ENCODE assay signal across 17 cellular contexts in the genomic region with DNA sequence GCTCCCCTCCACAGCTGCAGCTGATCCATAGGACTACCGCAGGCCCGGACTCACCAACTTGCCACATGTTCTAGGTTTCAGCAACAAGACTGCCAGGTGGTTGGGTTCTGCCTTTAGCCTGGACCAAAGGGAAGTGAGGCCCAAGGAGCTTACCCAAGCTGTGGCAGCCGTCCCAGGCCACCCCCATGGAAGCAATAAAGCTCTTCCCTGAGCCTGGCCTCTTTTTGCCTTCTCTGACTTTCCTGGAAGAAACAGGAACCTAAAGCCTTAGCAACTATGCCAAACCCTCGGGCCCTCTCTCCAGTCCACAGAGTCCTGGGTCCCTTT. TPM values are rescaled to one million over a fixed set of nuclear protein-coding genes. Genes with fewer than 3 reads are reported as not detected.
DNase-seq lines count a peak whose midpoint lies in the region; ATAC-seq, FAIRE-seq and TF ChIP-seq lines count a peak whose summit lies in the region.
"Had no signal": no experiment of that assay in that cellular context is flagged by ENCODE, and none has a peak within 500 bp of the region (broad histone marks: within the 10 kb centered on the region; RNA-seq: fewer than 3 reads in every experiment).

No MANE protein-coding gene starts in this region.

- H3K27ac Mint-ChIP-seq in progenitor cell of endocrine pancreas = no peak overlapping the region

- peak overlapping the region; percentile 1 to 92; a peak in 4 of 6 replicates for H3K27ac ChIP-seq in A549
- 0 out of 2 replicates have a peak overlapping the region, but pooled peaks have one; percentile 4 for H3K27ac ChIP-seq in HL-60 (replicated peaks)
- H3K27ac ChIP-seq in epithelial cell of prostate = peak overlapping the region; percentile 98
- H3K27ac ChIP-seq: C4-2B had no signal

- H3K4me3 ChIP-seq in A549 (no peak overlapping the region), HL-60 (replicated peaks; ENCODE audit: insufficient read depth, low read length) (no peak overlapping the region)
- H3K4me3 ChIP-seq: MG63 had no signal

- ATAC-seq in A549 (no peak), HG02840 (IDR thresholded peaks at IDR 0.05; ENCODE audit: low FRiP score, unreplicated experiment) (no peak)
- ATAC-seq: PC-3, Right ventricle myocardium inferior had no signal

- POLR2A ChIA-PET in A549 (lab: Yijun Ruan, JAX) = no interaction called here

- H3K36me3 Mint-ChIP-seq in progenitor cell of endocrine pancreas (ENCODE audit: insufficient read depth) = no peaks in the 10 kb centered on the region

- no peak for TF ChIP-seq RAD21 in A549 (conservative IDR thresholded peaks at IDR 0.05 in 1 of 2, IDR thresholded peaks at IDR 0.05 in 1 of 2)

- H3K4me1 Mint-ChIP-seq in progenitor cell of endocrine pancreas (ENCODE audit: low read depth) = peaks cover 6% of the 10 kb centered on the region

- peaks cover 46% of the 10 kb centered on the region for H3K4me1 ChIP-seq in A549

- no peak for TF ChIP-seq POLR2A in A549 (IDR thresholded peaks at IDR 0.05; ENCODE audit: low read length)

- no peak for TF ChIP-seq EP300 in A549 (IDR thresholded peaks at IDR 0.05)

- DNase-seq in A549 (ENCODE audit: low read depth in 1 of 2, low spot score in 1 of 2) (no peak), HL-60 (ENCODE audit: low read depth in 1 of 2, low spot score in 1 of 2) (peak in 1 of 2 experiments; percentile 69), RPMI7951 (ENCODE audit: low read depth) (peak; percentile 98), epithelial cell of prostate (ENCODE audit: low read depth, low spot score) (no peak), progenitor cell of endocrine pancreas (ENCODE audit: low spot score, unreplicated experiment) (no peak), T1000 (lab: John Stamatoyannopoulos, UW) (no peak)
- DNase-seq: MG63; NCI-H1417 treated with DMSO at 0.1 percent for 48 hours; NCI-H2171; NCI-H446; NK-92 treated with Interleukin-12 subunit alpha and Interleukin-12 subunit beta, amount 100 ng/mL, for 24 hours had no signal

- FAIRE-seq in A549 (lab: Jason Lieb, UNC) = no peak
- FAIRE-seq: A204.1, GM12892 had no signal

- no peaks in the 10 kb centered on the region for H3K9me3 Mint-ChIP-seq in progenitor cell of endocrine pancreas (ENCODE audit: low read depth)

- H3K27me3 ChIP-seq in HL-60 (ENCODE audit: insufficient read depth, poor library complexity, severe bottlenecking) = no peaks in the 10 kb centered on the region
- H3K27me3 ChIP-seq: MG63 had no signal

- no peak for TF ChIP-seq CTCF in A549 (IDR thresholded peaks at IDR 0.05)
- no peak for TF ChIP-seq CTCF in HL-60 (IDR thresholded peaks at IDR 0.05; ENCODE audit: insufficient read depth, low read length)
- TF ChIP-seq CTCF in progenitor cell of endocrine pancreas (IDR thresholded peaks at IDR 0.05; ENCODE audit: unreplicated experiment) = no peak

- H3K9me3 ChIP-seq in A549 = no peaks in the 10 kb centered on the region
- H3K9me3 ChIP-seq: MG63 had no signal

- CTCF ChIA-PET in A549 (lab: Yijun Ruan, JAX) = interaction anchor here (1.2 to 16.9 kb wide), 4 partner anchors 9 to 166 kb away, joined by 4 to 243 read pairs (median 5); no protein-coding TSS in a partner anchor

- WGBS in A549 (ENCODE audit: missing lambda C conversion rate) = 84% methylated on average over 4 of the region's 4 CpGs

- no peak overlapping the region for H3K4me2 ChIP-seq in A549

- peaks cover 28% of the 10 kb centered on the region for H3K27me3 Mint-ChIP-seq in progenitor cell of endocrine pancreas

- no peak overlapping the region for H3K4me3 Mint-ChIP-seq in progenitor cell of endocrine pancreas (ENCODE audit: low read depth)

TF ChIP-seq in A549, 52 proteins besides CTCF, POLR2A, EP300 and RAD21:
- TF ChIP-seq JUNB (IDR thresholded peaks at IDR 0.05) (no peak), MYC (IDR thresholded peaks at IDR 0.05; ENCODE audit: borderline replicate concordance, low read length) (no peak), TFCP2L1 (CRISPR knock-in tag; IDR thresholded peaks at IDR 0.05) (no peak), FOXS1 (CRISPR knock-in tag; IDR thresholded peaks at IDR 0.05) (no peak), FOSB (CRISPR knock-in tag; IDR thresholded peaks at IDR 0.05) (no peak)
- TF ChIP-seq, protein P1, sequence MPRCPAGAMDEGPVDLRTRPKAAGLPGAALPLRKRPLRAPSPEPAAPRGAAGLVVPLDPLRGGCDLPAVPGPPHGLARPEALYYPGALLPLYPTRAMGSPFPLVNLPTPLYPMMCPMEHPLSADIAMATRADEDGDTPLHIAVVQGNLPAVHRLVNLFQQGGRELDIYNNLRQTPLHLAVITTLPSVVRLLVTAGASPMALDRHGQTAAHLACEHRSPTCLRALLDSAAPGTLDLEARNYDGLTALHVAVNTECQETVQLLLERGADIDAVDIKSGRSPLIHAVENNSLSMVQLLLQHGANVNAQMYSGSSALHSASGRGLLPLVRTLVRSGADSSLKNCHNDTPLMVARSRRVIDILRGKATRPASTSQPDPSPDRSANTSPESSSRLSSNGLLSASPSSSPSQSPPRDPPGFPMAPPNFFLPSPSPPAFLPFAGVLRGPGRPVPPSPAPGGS (IDR thresholded peaks at IDR 0.05) = no peak
- TF ChIP-seq, protein P2, sequence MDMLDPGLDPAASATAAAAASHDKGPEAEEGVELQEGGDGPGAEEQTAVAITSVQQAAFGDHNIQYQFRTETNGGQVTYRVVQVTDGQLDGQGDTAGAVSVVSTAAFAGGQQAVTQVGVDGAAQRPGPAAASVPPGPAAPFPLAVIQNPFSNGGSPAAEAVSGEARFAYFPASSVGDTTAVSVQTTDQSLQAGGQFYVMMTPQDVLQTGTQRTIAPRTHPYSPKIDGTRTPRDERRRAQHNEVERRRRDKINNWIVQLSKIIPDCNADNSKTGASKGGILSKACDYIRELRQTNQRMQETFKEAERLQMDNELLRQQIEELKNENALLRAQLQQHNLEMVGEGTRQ (IDR thresholded peaks at IDR 0.05) = no peak

RNA-seq across cellular contexts. Expression of gene ARTN, which starts 2.7 kb away (rescaled TPM):
- polyA plus RNA-seq in A549 (2011; rRNA removed) (0.13 and 0.21 TPM in 2 replicates), A549 (2017; fragmentation: RNase III; extraction: RNeasy Plus Mini Kit Qiagen cat#74134 plus additional on column Dnase treatment) (0.49 to 0.90 TPM (median 0.53 TPM) in 3 replicates)
- 0.26 and 0.35 TPM in 2 replicates for polyA plus RNA-seq in A549 (2012; cell fraction: cytosol; rRNA removed)
- polyA plus RNA-seq in A549 (2012; cell fraction: nucleus; rRNA removed) = 4.0 and 4.9 TPM in 2 replicates
- polyA minus RNA-seq in A549 (2011; rRNA and poly(A)+ RNA removed) = not detected in 2 replicates
- total RNA-seq in RPMI7951 (2014; rRNA removed; shearing (Covaris generic)) = 9.1 and 10.7 TPM in 2 replicates
- 1.1 and 2.0 TPM in 2 replicates for total RNA-seq in progenitor cell of endocrine pancreas

RNA-seq across cellular contexts. Expression of gene IPO13, which starts 15.8 kb away (rescaled TPM):
- polyA plus RNA-seq in A549 (2011; rRNA removed) (8.1 and 12.9 TPM in 2 replicates), A549 (2017; fragmentation: RNase III; extraction: RNeasy Plus Mini Kit Qiagen cat#74134 plus additional on column Dnase treatment) (12.7 to 15.8 TPM (median 14.4 TPM) in 3 replicates)
- polyA plus RNA-seq in A549 (2012; cell fraction: cytosol; rRNA removed) = 11.9 and 13.7 TPM in 2 replicates
- polyA plus RNA-seq in A549 (2012; cell fraction: nucleus; rRNA removed) = 33.2 and 37.8 TPM in 2 replicates
- 23.7 and 28.0 TPM in 2 replicates for polyA minus RNA-seq in A549 (2011; rRNA and poly(A)+ RNA removed)
- 23.2 and 25.8 TPM in 2 replicates for total RNA-seq in RPMI7951 (2014; rRNA removed; shearing (Covaris generic))
- 34.6 and 35.8 TPM in 2 replicates for total RNA-seq in progenitor cell of endocrine pancreas

RNA-seq across cellular contexts. Expression of gene DPH2, which starts 38.9 kb away (rescaled TPM):
- polyA plus RNA-seq in A549 (2011; rRNA removed) (41.7 and 43.5 TPM in 2 replicates), A549 (2017; fragmentation: RNase III; extraction: RNeasy Plus Mini Kit Qiagen cat#74134 plus additional on column Dnase treatment) (35.0 to 42.4 TPM (median 38.8 TPM) in 3 replicates)
- 57.1 and 68.4 TPM in 2 replicates for polyA plus RNA-seq in A549 (2012; cell fraction: cytosol; rRNA removed)
- polyA plus RNA-seq in A549 (2012; cell fraction: nucleus; rRNA removed) = 170 and 171 TPM in 2 replicates
- polyA minus RNA-seq in A549 (2011; rRNA and poly(A)+ RNA removed) = 69.6 and 71.1 TPM in 2 replicates
- 25.5 and 27.6 TPM in 2 replicates for total RNA-seq in RPMI7951 (2014; rRNA removed; shearing (Covaris generic))
- total RNA-seq in progenitor cell of endocrine pancreas = 24.9 and 25.4 TPM in 2 replicates

RNA-seq across cellular contexts. Expression of gene ATP6V0B, which starts 43.8 kb away (rescaled TPM):
- polyA plus RNA-seq in A549 (2011; rRNA removed) (97.0 and 104 TPM in 2 replicates), A549 (2017; fragmentation: RNase III; extraction: RNeasy Plus Mini Kit Qiagen cat#74134 plus additional on column Dnase treatment) (91.0 to 101 TPM (median 91.2 TPM) in 3 replicates)
- 172 and 181 TPM in 2 replicates for polyA plus RNA-seq in A549 (2012; cell fraction: cytosol; rRNA removed)
- 119 and 130 TPM in 2 replicates for polyA plus RNA-seq in A549 (2012; cell fraction: nucleus; rRNA removed)
- polyA minus RNA-seq in A549 (2011; rRNA and poly(A)+ RNA removed) = 70.2 and 72.6 TPM in 2 replicates
- total RNA-seq in RPMI7951 (2014; rRNA removed; shearing (Covaris generic)) = 221 and 293 TPM in 2 replicates
- 104 and 108 TPM in 2 replicates for total RNA-seq in progenitor cell of endocrine pancreas

RNA-seq across cellular contexts. Expression of gene B4GALT2, which starts 48.1 kb away (rescaled TPM):
- polyA plus RNA-seq in A549 (2011; rRNA removed) (19.0 and 21.2 TPM in 2 replicates), A549 (2017; fragmentation: RNase III; extraction: RNeasy Plus Mini Kit Qiagen cat#74134 plus additional on column Dnase treatment) (35.8 to 36.4 TPM (median 36.0 TPM) in 3 replicates)
- polyA plus RNA-seq in A549 (2012; cell fraction: cytosol; rRNA removed) = 35.2 and 58.6 TPM in 2 replicates
- 49.6 and 74.1 TPM in 2 replicates for polyA plus RNA-seq in A549 (2012; cell fraction: nucleus; rRNA removed)
- 30.4 and 32.3 TPM in 2 replicates for polyA minus RNA-seq in A549 (2011; rRNA and poly(A)+ RNA removed)
- 69.8 and 78.1 TPM in 2 replicates for total RNA-seq in RPMI7951 (2014; rRNA removed; shearing (Covaris generic))
- total RNA-seq in progenitor cell of endocrine pancreas = 61.7 and 63.1 TPM in 2 replicates

Comparison
In these comparisons a context has a peak if more than half of its experiments do, and no peak if none do; other contexts are left out.
1. H3K27ac ChIP-seq: peak in every context shown above with its lines; median percentile 98 in epithelial cell of prostate; 46 in A549; 4 in HL-60.